10 cellular contexts compared by ENCODE assay signal in the genomic region with DNA sequence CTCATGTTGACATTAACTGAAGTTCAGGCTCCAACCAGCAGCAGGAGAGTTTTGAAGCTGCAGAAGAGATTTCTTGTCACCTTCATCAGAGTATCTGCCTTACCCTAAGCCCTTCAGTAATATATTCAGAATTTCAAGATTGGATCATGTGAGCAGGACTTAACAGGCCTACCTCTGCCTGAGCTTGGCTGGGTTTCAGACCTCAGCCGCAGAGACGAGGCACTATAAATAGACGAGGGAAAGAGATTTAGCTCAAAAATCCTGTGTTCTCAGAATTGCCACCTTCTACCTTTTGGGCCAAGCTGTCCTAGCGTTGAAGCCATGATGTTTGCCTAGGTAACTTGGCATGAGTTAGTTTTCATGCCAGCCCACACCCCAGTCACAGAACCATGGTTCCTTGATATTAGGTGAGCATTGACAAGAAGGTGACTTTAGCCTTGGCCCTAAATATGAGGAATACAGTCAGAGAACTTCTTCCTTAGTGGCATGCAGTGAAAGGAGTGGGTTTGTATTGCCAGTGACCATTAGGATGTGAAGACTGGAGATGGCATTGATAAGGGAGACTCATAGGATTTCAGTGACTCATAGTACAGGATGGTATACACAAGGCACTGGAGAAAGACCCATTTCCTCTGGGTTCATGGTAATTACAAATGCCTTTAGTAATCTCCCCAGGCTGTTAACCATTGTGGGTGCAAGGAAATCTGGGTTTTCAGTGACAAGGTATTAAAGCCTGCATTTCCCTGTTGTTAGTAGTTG.
DNase-seq lines count a peak whose midpoint lies in the region; ATAC-seq, FAIRE-seq and TF ChIP-seq lines count a peak whose summit lies in the region.
"Had no signal": no experiment of that assay in that cellular context is flagged by ENCODE, and none has a peak within 500 bp of the region (broad histone marks: within the 10 kb centered on the region; RNA-seq: fewer than 3 reads in every experiment).

No MANE protein-coding gene starts in this region.

- H3K9me3 Mint-ChIP-seq in activated naive CD4-positive, alpha-beta T cell treated with anti-CD3 and anti-CD28 coated beads for 36 hours = no peaks in the 10 kb centered on the region

- intact Hi-C loops in A673 (cut with micrococcal nuclease; ENCODE audit: unreplicated experiment) (loop anchor here (1.0 kb wide), 1 partner anchor 68 kb away; no protein-coding TSS in a partner anchor), adrenal gland (cut with DNase I) (no loop called here)
- intact Hi-C loops in activated naive CD4-positive, alpha-beta T cell treated with anti-CD3 and anti-CD28 coated beads for 36 hours (cut with micrococcal nuclease) = no loop called here

- H3K27ac ChIP-seq in A673 (ENCODE audit: low read depth, low read length, poor library complexity, severe bottlenecking) (peak overlapping the region; percentile 38), adrenal gland (peak overlapping the region; percentile 65 to 92 (median 84))

- BruUV-seq in A673 (replicated peaks; lab: Mats Ljungman, UMichigan) = no TSS peak

- 28 to 51% (median 36%) methylated on average over 4 of the region's 4 CpGs for WGBS in adrenal gland, 4 donors

- H3K4me1 Mint-ChIP-seq in activated naive CD4-positive, alpha-beta T cell treated with anti-CD3 and anti-CD28 coated beads for 36 hours (ENCODE audit: low read depth) = peaks cover 50% of the 10 kb centered on the region

- DNase-seq in A673 (ENCODE audit: low spot score) = peak; percentile 76
- DNase-seq in H54 (ENCODE audit: insufficient read length, low spot score) = peak; percentile 86
- DNase-seq in adrenal gland = peak in 5 of 7 donors; percentile 45 to 71 (median 60)
- DNase-seq in islet precursor cell = peak; percentile 80
- DNase-seq in GOT3 (lab: John Stamatoyannopoulos, UW) = no peak
- DNase-seq in effector CD8-positive, alpha-beta T cell (lab: John Stamatoyannopoulos, UW) = no peak
- no peak for DNase-seq in activated naive CD4-positive, alpha-beta T cell treated with anti-CD3 and anti-CD28 coated beads for 36 hours
- DNase-seq: activated effector memory CD4-positive, alpha-beta T cell treated with anti-CD3 and anti-CD28 coated beads, Interleukin-2, amount 50 U/mL, for 16 hours; NCI-H510A treated with DMSO at 0.1 percent for 48 hours had no signal

- ATAC-seq in GM21786 (IDR thresholded peaks at IDR 0.05; ENCODE audit: unreplicated experiment) = no peak

- no peaks in the 10 kb centered on the region for H3K9me3 ChIP-seq in A673 (ENCODE audit: low read depth, low read length, poor library complexity, severe bottlenecking)
- H3K9me3 ChIP-seq in adrenal gland (replicated peaks in 1 of 3) = no peaks in the 10 kb centered on the region

- H3K36me3 ChIP-seq in A673 (ENCODE audit: insufficient read depth, low read length, poor library complexity, severe bottlenecking) (no peaks in the 10 kb centered on the region), adrenal gland (replicated peaks in 1 of 2) (no peaks in the 10 kb centered on the region)

- TF ChIP-seq POLR2A in H54 (IDR thresholded peaks at IDR 0.05; ENCODE audit: low read depth, low read length) (no peak), adrenal gland (IDR thresholded peaks at IDR 0.05) (peak in 1 of 2 donors; percentile 11)

- peaks cover 4% of the 10 kb centered on the region for H3K36me3 Mint-ChIP-seq in activated naive CD4-positive, alpha-beta T cell treated with anti-CD3 and anti-CD28 coated beads for 36 hours (ENCODE audit: low read depth)

- H3K4me3 Mint-ChIP-seq in activated naive CD4-positive, alpha-beta T cell treated with anti-CD3 and anti-CD28 coated beads for 36 hours = no peak overlapping the region

- POLR2A ChIA-PET in A673 (lab: Charles Lee; ENCODE audit: low non-redundant PET) = interaction anchor here (0.6 kb wide), 1 partner anchor 206 kb away, joined by 10 read pairs; no protein-coding TSS in a partner anchor

- no peak overlapping the region for H3K27ac Mint-ChIP-seq in activated naive CD4-positive, alpha-beta T cell treated with anti-CD3 and anti-CD28 coated beads for 36 hours

- no peaks in the 10 kb centered on the region for H3K27me3 Mint-ChIP-seq in activated naive CD4-positive, alpha-beta T cell treated with anti-CD3 and anti-CD28 coated beads for 36 hours (ENCODE audit: low read depth)

- H3K4me1 ChIP-seq in A673 (ENCODE audit: insufficient read depth, low read length, poor library complexity, severe bottlenecking) (peaks cover 83% of the 10 kb centered on the region), adrenal gland (replicated peaks in 1 of 2) (peaks cover 32 to 71% of the 10 kb centered on the region in 2 donors)

- TF ChIP-seq CTCF in A673 (conservative IDR thresholded peaks at IDR 0.05; ENCODE audit: low read depth, low read length) (no peak), adrenal gland (IDR thresholded peaks at IDR 0.05) (no peak)

- FAIRE-seq in H54 (lab: Jason Lieb, UNC) = peak; percentile 53

- CTCF ChIA-PET in A673 (lab: Charles Lee) = no interaction called here
- CTCF ChIA-PET in activated naive CD4-positive, alpha-beta T cell treated with anti-CD3 and anti-CD28 coated beads for 36 hours (lab: Charles Lee) = no interaction called here

- no peaks in the 10 kb centered on the region for H3K27me3 ChIP-seq in A673 (replicated peaks; ENCODE audit: insufficient read depth, low read depth, low read length, poor library complexity)
- H3K27me3 ChIP-seq in adrenal gland = no peaks in the 10 kb centered on the region

- no peak overlapping the region for H3K4me3 ChIP-seq in A673 (ENCODE audit: low read depth, low read length, poor library complexity, severe bottlenecking)
- H3K4me3 ChIP-seq in adrenal gland = no peak overlapping the region

Comparison
In these comparisons a context has a peak if more than half of its experiments do, and no peak if none do; other contexts are left out.
1. DNase-seq: peak in A673 (single experiment), H54 (single experiment), adrenal gland (5 of 7) and islet precursor cell (single experiment); none in GOT3 (single experiment), effector CD8-positive, alpha-beta T cell (single experiment) and activated naive CD4-positive, alpha-beta T cell treated with anti-CD3 and anti-CD28 coated beads for 36 hours (single experiment).